1 cellular context compared by ENCODE assay signal in the genomic region with DNA sequence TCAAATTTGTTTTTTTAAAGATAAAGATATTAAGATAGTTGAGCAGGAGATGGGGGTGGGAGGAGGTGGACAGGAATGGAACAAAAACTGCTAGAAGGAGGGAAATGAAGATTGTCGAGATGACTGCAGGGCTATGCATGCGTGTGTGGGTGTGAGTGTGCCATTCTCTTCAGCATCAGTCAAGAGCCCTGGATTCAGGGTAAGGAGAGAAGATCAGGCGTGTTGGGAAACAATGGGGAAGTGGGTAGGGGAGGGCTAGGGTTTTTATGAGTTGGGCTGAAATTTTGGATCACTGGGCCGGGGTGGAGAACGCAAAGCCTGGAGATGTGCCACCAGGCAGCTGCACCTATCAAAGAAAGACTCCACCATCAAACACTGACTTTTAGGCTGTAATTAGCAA.
A peak's percentile ranks its signal among the peaks of the same experiment; 100 is the strongest.
TF ChIP-seq lines count a peak whose summit lies in the region.

No MANE protein-coding gene starts in this region.

TF ChIP-seq in IMR-90, 13 proteins besides CTCF, POLR2A, EP300 and RAD21:
- 0 out of 2 replicates have a peak, but pooled peaks have one; percentile 15 for TF ChIP-seq BHLHE40 (IDR thresholded peaks at IDR 0.05; ENCODE audit: low read depth, low read length)
- TF ChIP-seq RFX5 (IDR thresholded peaks at IDR 0.05; ENCODE audit: low read depth, low read length): no peak
- peak; percentile 44 for TF ChIP-seq CEBPB (IDR thresholded peaks at IDR 0.05; ENCODE audit: low read depth, low read length)
